Comparison of ENCODE assay signal across 1 cellular context in the genomic region with DNA sequence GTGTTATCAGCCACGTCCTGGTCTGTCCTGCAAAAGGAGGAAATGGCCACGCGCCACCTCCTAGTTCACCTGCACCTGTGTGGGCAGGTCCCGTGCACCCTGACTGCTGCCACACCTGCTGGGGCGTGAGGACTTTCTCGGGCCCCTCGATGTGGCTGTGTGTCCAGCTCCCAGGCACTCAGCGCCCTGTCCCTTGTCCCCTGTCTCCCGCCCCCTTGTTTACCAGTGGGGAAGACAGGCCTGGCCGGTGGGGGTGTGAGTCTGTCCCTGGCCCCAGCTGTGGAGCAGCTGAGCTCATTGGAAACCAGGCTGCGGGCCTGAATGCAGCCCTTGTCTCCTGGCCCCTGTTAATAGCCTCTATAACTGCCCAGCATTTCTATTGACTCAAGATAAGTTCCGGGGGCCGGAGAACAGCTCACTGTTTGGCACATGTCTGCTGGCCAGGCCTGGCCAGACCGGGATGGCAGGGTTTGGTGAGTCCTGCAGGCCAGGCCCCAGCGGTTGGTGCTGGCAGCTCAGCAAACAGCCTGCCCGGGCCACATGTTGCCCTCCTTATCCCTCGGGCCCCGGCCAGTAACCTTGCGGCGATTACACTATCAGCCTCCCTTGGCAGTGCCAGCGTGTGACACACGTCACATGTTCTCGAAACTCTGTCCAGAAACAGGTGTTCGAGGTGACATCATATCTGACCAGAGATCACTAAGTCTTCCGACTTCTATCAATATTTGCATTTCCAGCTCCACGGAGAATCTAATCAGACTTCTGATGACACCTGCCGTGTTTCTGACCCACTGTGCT.
A peak's percentile ranks its signal among the peaks of the same experiment; 100 is the strongest.
TF ChIP-seq lines count a peak whose summit lies in the region.

No MANE protein-coding gene starts in this region.

TF ChIP-seq in HepG2, 621 proteins besides CTCF, POLR2A, EP300 and RAD21 (continued from another document and continues in another):
- TF ChIP-seq, protein P1, sequence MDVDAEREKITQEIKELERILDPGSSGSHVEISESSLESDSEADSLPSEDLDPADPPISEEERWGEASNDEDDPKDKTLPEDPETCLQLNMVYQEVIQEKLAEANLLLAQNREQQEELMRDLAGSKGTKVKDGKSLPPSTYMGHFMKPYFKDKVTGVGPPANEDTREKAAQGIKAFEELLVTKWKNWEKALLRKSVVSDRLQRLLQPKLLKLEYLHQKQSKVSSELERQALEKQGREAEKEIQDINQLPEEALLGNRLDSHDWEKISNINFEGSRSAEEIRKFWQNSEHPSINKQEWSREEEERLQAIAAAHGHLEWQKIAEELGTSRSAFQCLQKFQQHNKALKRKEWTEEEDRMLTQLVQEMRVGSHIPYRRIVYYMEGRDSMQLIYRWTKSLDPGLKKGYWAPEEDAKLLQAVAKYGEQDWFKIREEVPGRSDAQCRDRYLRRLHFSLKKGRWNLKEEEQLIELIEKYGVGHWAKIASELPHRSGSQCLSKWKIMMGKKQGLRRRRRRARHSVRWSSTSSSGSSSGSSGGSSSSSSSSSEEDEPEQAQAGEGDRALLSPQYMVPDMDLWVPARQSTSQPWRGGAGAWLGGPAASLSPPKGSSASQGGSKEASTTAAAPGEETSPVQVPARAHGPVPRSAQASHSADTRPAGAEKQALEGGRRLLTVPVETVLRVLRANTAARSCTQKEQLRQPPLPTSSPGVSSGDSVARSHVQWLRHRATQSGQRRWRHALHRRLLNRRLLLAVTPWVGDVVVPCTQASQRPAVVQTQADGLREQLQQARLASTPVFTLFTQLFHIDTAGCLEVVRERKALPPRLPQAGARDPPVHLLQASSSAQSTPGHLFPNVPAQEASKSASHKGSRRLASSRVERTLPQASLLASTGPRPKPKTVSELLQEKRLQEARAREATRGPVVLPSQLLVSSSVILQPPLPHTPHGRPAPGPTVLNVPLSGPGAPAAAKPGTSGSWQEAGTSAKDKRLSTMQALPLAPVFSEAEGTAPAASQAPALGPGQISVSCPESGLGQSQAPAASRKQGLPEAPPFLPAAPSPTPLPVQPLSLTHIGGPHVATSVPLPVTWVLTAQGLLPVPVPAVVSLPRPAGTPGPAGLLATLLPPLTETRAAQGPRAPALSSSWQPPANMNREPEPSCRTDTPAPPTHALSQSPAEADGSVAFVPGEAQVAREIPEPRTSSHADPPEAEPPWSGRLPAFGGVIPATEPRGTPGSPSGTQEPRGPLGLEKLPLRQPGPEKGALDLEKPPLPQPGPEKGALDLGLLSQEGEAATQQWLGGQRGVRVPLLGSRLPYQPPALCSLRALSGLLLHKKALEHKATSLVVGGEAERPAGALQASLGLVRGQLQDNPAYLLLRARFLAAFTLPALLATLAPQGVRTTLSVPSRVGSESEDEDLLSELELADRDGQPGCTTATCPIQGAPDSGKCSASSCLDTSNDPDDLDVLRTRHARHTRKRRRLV (CRISPR knock-in tag; IDR thresholded peaks at IDR 0.05): peak; percentile 59; the same call in 1 of the 2 replicates
- TF ChIP-seq ZMYM4 (CRISPR knock-in tag; IDR thresholded peaks at IDR 0.05) (no peak), ZNF367 (CRISPR knock-in tag; IDR thresholded peaks at IDR 0.05; ENCODE audit: borderline replicate concordance) (no peak), RCOR2 (CRISPR knock-in tag; IDR thresholded peaks at IDR 0.05) (no peak), GPN1 (CRISPR knock-in tag; IDR thresholded peaks at IDR 0.05; ENCODE audit: borderline replicate concordance) (no peak), SOX5 (CRISPR knock-in tag; IDR thresholded peaks at IDR 0.05; ENCODE audit: borderline replicate concordance) (peak; percentile 57; the same call in 1 of the 2 replicates), SMARCE1 (IDR thresholded peaks at IDR 0.05; ENCODE audit: borderline replicate concordance) (no peak), ETV5 (CRISPR knock-in tag; IDR thresholded peaks at IDR 0.05; ENCODE audit: borderline replicate concordance) (peak; percentile 74; the same call in 1 of the 2 replicates), NCOA5 (CRISPR knock-in tag; IDR thresholded peaks at IDR 0.05) (no peak), HNRNPL (IDR thresholded peaks at IDR 0.05; ENCODE audit: low read depth, low read length) (peak; percentile 99), MATR3 (CRISPR knock-in tag; IDR thresholded peaks at IDR 0.05) (no peak), MTA1 (CRISPR knock-in tag; IDR thresholded peaks at IDR 0.05; ENCODE audit: borderline replicate concordance) (peak; percentile 81; the same call in 1 of the 2 replicates), ZNF672 (CRISPR knock-in tag; IDR thresholded peaks at IDR 0.05) (no peak), ZMYM2 (CRISPR knock-in tag; IDR thresholded peaks at IDR 0.05) (no peak), CHD4 (IDR thresholded peaks at IDR 0.05; ENCODE audit: borderline replicate concordance, low read length) (no peak)
- TF ChIP-seq, protein P2, sequence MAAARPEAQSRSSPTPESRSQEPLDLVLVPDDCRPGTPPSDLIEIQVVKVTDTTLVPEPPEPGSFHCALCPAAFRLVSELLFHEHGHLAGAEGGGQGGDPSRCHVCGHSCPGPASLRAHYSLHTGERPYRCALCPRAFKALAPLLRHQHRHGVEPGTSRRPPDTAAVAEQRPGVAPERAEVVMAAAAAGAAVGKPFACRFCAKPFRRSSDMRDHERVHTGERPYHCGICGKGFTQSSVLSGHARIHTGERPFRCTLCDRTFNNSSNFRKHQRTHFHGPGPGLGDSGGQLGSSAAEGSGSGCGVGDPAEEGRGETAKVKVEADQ (CRISPR knock-in tag; IDR thresholded peaks at IDR 0.05; ENCODE audit: borderline replicate concordance): no peak
- TF ChIP-seq, protein P3, sequence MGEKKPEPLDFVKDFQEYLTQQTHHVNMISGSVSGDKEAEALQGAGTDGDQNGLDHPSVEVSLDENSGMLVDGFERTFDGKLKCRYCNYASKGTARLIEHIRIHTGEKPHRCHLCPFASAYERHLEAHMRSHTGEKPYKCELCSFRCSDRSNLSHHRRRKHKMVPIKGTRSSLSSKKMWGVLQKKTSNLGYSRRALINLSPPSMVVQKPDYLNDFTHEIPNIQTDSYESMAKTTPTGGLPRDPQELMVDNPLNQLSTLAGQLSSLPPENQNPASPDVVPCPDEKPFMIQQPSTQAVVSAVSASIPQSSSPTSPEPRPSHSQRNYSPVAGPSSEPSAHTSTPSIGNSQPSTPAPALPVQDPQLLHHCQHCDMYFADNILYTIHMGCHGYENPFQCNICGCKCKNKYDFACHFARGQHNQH (CRISPR knock-in tag; IDR thresholded peaks at IDR 0.05): peak; percentile 42; the same call in 1 of the 2 replicates
- TF ChIP-seq, protein P4, sequence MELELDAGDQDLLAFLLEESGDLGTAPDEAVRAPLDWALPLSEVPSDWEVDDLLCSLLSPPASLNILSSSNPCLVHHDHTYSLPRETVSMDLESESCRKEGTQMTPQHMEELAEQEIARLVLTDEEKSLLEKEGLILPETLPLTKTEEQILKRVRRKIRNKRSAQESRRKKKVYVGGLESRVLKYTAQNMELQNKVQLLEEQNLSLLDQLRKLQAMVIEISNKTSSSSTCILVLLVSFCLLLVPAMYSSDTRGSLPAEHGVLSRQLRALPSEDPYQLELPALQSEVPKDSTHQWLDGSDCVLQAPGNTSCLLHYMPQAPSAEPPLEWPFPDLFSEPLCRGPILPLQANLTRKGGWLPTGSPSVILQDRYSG (CRISPR knock-in tag; IDR thresholded peaks at IDR 0.05): no peak
- TF ChIP-seq, protein P5, sequence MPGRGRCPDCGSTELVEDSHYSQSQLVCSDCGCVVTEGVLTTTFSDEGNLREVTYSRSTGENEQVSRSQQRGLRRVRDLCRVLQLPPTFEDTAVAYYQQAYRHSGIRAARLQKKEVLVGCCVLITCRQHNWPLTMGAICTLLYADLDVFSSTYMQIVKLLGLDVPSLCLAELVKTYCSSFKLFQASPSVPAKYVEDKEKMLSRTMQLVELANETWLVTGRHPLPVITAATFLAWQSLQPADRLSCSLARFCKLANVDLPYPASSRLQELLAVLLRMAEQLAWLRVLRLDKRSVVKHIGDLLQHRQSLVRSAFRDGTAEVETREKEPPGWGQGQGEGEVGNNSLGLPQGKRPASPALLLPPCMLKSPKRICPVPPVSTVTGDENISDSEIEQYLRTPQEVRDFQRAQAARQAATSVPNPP (CRISPR knock-in tag; IDR thresholded peaks at IDR 0.05): no peak
- TF ChIP-seq, protein P6, sequence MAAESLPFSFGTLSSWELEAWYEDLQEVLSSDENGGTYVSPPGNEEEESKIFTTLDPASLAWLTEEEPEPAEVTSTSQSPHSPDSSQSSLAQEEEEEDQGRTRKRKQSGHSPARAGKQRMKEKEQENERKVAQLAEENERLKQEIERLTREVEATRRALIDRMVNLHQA (CRISPR knock-in tag; IDR thresholded peaks at IDR 0.05): no peak
- TF ChIP-seq, protein P7, sequence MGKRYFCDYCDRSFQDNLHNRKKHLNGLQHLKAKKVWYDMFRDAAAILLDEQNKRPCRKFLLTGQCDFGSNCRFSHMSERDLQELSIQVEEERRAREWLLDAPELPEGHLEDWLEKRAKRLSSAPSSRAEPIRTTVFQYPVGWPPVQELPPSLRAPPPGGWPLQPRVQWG (CRISPR knock-in tag; IDR thresholded peaks at IDR 0.05; ENCODE audit: borderline replicate concordance, low read depth): no peak
- TF ChIP-seq, protein P8, sequence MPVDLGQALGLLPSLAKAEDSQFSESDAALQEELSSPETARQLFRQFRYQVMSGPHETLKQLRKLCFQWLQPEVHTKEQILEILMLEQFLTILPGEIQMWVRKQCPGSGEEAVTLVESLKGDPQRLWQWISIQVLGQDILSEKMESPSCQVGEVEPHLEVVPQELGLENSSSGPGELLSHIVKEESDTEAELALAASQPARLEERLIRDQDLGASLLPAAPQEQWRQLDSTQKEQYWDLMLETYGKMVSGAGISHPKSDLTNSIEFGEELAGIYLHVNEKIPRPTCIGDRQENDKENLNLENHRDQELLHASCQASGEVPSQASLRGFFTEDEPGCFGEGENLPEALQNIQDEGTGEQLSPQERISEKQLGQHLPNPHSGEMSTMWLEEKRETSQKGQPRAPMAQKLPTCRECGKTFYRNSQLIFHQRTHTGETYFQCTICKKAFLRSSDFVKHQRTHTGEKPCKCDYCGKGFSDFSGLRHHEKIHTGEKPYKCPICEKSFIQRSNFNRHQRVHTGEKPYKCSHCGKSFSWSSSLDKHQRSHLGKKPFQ (CRISPR knock-in tag; IDR thresholded peaks at IDR 0.05; ENCODE audit: insufficient replicate concordance): no peak
- TF ChIP-seq, protein P9, sequence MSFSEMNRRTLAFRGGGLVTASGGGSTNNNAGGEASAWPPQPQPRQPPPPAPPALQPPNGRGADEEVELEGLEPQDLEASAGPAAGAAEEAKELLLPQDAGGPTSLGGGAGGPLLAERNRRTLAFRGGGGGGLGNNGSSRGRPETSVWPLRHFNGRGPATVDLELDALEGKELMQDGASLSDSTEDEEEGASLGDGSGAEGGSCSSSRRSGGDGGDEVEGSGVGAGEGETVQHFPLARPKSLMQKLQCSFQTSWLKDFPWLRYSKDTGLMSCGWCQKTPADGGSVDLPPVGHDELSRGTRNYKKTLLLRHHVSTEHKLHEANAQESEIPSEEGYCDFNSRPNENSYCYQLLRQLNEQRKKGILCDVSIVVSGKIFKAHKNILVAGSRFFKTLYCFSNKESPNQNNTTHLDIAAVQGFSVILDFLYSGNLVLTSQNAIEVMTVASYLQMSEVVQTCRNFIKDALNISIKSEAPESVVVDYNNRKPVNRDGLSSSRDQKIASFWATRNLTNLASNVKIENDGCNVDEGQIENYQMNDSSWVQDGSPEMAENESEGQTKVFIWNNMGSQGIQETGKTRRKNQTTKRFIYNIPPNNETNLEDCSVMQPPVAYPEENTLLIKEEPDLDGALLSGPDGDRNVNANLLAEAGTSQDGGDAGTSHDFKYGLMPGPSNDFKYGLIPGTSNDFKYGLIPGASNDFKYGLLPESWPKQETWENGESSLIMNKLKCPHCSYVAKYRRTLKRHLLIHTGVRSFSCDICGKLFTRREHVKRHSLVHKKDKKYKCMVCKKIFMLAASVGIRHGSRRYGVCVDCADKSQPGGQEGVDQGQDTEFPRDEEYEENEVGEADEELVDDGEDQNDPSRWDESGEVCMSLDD (CRISPR knock-in tag; IDR thresholded peaks at IDR 0.05; ENCODE audit: borderline replicate concordance): 0 out of 2 replicates have a peak, but pooled peaks have one; percentile 43
- TF ChIP-seq, protein P10, sequence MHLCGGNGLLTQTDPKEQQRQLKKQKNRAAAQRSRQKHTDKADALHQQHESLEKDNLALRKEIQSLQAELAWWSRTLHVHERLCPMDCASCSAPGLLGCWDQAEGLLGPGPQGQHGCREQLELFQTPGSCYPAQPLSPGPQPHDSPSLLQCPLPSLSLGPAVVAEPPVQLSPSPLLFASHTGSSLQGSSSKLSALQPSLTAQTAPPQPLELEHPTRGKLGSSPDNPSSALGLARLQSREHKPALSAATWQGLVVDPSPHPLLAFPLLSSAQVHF (CRISPR knock-in tag; IDR thresholded peaks at IDR 0.05): no peak
- TF ChIP-seq, protein P11, sequence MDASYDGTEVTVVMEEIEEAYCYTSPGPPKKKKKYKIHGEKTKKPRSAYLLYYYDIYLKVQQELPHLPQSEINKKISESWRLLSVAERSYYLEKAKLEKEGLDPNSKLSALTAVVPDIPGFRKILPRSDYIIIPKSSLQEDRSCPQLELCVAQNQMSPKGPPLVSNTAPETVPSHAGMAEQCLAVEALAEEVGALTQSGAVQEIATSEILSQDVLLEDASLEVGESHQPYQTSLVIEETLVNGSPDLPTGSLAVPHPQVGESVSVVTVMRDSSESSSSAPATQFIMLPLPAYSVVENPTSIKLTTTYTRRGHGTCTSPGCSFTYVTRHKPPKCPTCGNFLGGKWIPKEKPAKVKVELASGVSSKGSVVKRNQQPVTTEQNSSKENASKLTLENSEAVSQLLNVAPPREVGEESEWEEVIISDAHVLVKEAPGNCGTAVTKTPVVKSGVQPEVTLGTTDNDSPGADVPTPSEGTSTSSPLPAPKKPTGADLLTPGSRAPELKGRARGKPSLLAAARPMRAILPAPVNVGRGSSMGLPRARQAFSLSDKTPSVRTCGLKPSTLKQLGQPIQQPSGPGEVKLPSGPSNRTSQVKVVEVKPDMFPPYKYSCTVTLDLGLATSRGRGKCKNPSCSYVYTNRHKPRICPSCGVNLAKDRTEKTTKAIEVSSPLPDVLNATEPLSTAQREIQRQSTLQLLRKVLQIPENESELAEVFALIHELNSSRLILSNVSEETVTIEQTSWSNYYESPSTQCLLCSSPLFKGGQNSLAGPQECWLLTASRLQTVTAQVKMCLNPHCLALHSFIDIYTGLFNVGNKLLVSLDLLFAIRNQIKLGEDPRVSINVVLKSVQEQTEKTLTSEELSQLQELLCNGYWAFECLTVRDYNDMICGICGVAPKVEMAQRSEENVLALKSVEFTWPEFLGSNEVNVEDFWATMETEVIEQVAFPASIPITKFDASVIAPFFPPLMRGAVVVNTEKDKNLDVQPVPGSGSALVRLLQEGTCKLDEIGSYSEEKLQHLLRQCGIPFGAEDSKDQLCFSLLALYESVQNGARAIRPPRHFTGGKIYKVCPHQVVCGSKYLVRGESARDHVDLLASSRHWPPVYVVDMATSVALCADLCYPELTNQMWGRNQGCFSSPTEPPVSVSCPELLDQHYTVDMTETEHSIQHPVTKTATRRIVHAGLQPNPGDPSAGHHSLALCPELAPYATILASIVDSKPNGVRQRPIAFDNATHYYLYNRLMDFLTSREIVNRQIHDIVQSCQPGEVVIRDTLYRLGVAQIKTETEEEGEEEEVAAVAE (CRISPR knock-in tag; IDR thresholded peaks at IDR 0.05; ENCODE audit: borderline replicate concordance): no peak
- TF ChIP-seq, protein P12, sequence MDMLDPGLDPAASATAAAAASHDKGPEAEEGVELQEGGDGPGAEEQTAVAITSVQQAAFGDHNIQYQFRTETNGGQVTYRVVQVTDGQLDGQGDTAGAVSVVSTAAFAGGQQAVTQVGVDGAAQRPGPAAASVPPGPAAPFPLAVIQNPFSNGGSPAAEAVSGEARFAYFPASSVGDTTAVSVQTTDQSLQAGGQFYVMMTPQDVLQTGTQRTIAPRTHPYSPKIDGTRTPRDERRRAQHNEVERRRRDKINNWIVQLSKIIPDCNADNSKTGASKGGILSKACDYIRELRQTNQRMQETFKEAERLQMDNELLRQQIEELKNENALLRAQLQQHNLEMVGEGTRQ (IDR thresholded peaks at IDR 0.05; ENCODE audit: low read depth, low read length): no peak
- TF ChIP-seq, protein P12 (CRISPR knock-in tag; IDR thresholded peaks at IDR 0.05; ENCODE audit: borderline replicate concordance): no peak
